8 cellular contexts compared by ENCODE assay signal in genomic region chr17:44354582-44355309, GRCh38. TPM values are rescaled to one million over a fixed set of nuclear protein-coding genes. Genes with fewer than 3 reads are reported as not detected.
A peak's percentile ranks its signal among the peaks of the same experiment; 100 is the strongest.
DNase-seq lines count a peak whose midpoint lies in the region; ATAC-seq lines count a peak whose summit lies in the region.

No MANE protein-coding gene starts in this region.

- DNase-seq in NCI-H1105 treated with DMSO at 0.1 percent for 48 hours (lab: John Stamatoyannopoulos, UW) (peak; percentile 14), NCI-H1105 (lab: John Stamatoyannopoulos, UW) (no peak), SHP77 treated with DMSO at 0.1 percent for 48 hours (lab: John Stamatoyannopoulos, UW) (no peak), SKM-1 (lab: John Stamatoyannopoulos, UW; ENCODE audit: unreplicated experiment) (no peak)
- peak; percentile 42 to 48 for DNase-seq in activated T-helper 1 cell treated with anti-CD3 and anti-CD28 coated beads, Interleukin-2, amount 50 U/mL, for 16 hours (ENCODE audit: low read depth in 1 of 2, low spot score in 1 of 2)
- peak; percentile 26 for DNase-seq in stimulated activated CD8-positive, alpha-beta memory T cell treated with anti-CD3 and anti-CD28 coated beads, Interleukin-7, amount 100 ng/mL, for 24 hours (ENCODE audit: low read depth)

- H3K4me3 ChIP-seq in iPS-11a (ENCODE audit: low read depth, low read length), result peak overlapping the region; percentile 4

- no peak for ATAC-seq in esophagus mucosa

RNA-seq across cellular contexts. Expression of gene FAM171A2, which starts 8.9 kb away (rescaled TPM):
- 1.1 TPM for total RNA-seq in esophagus mucosa

RNA-seq across cellular contexts. Expression of gene GRN, which starts 9.6 kb away (rescaled TPM):
- total RNA-seq in esophagus mucosa, result 767 TPM

RNA-seq across cellular contexts. Expression of gene SLC25A39, which starts 30.1 kb away (rescaled TPM):
- 126 TPM for total RNA-seq in esophagus mucosa

RNA-seq across cellular contexts. Expression of gene ITGA2B, which starts 34.7 kb away (rescaled TPM):
- total RNA-seq in esophagus mucosa, result 0.68 TPM

RNA-seq across cellular contexts. Expression of gene RUNDC3A, which starts 46.3 kb away (rescaled TPM):
- total RNA-seq in esophagus mucosa, result 6.0 TPM

Comparison
In these comparisons a context has a peak if more than half of its experiments do, and no peak if none do; other contexts are left out.
1. DNase-seq: peak in NCI-H1105 treated with DMSO at 0.1 percent for 48 hours (single experiment), activated T-helper 1 cell treated with anti-CD3 and anti-CD28 coated beads, Interleukin-2, amount 50 U/mL, for 16 hours (2 of 2) and stimulated activated CD8-positive, alpha-beta memory T cell treated with anti-CD3 and anti-CD28 coated beads, Interleukin-7, amount 100 ng/mL, for 24 hours (single experiment); none in NCI-H1105 (single experiment), SHP77 treated with DMSO at 0.1 percent for 48 hours (single experiment) and SKM-1 (single experiment).